In genomic region chr1:247447162-247447909, GRCh38 we compare ENCODE assay signal across 12 cellular contexts. TPM values are rescaled to one million over a fixed set of nuclear protein-coding genes. Genes with fewer than 3 reads are reported as not detected.
A peak's percentile ranks its signal among the peaks of the same experiment; 100 is the strongest.
DNase-seq lines count a peak whose midpoint lies in the region; TF ChIP-seq lines count a peak whose summit lies in the region.
"Had no signal": no experiment of that assay in that cellular context is flagged by ENCODE, and none has a peak within 500 bp of the region (broad histone marks: within the 10 kb centered on the region; RNA-seq: fewer than 3 reads in every experiment).

No MANE protein-coding gene starts in this region.

- H3K4me1 ChIP-seq in ES-I3 (ENCODE audit: insufficient read depth, low read length) (no peaks in the 10 kb centered on the region), adipocyte (ENCODE audit: control insufficient read depth, insufficient read depth, low read length) (peaks cover 4% of the 10 kb centered on the region), uterus (no peaks in the 10 kb centered on the region)
- H3K4me1 ChIP-seq: SJSA1 had no signal

- no peak for DNase-seq in adipocyte (ENCODE audit: low read depth)
- DNase-seq in immature natural killer cell, result no peak
- DNase-seq in retinal pigment epithelial cell (ENCODE audit: low read depth), result no peak
- no peak for DNase-seq in uterus
- no peak for DNase-seq in NCI-H1417 treated with DMSO at 0.1 percent for 48 hours (lab: John Stamatoyannopoulos, UW)
- DNase-seq in activated CD8-positive, alpha-beta memory T cell treated with anti-CD3 and anti-CD28 coated beads for 24 hours, result no peak
- DNase-seq in anterior cingulate cortex (lab: John Stamatoyannopoulos, UW), result no peak
- DNase-seq: amniotic stem cell had no signal

- H3K36me3 ChIP-seq in ES-I3 (ENCODE audit: insufficient read depth, low read length) (no peaks in the 10 kb centered on the region), adipocyte (ENCODE audit: control insufficient read depth, insufficient read depth, low read length, severe bottlenecking) (no peaks in the 10 kb centered on the region), uterus (no peaks in the 10 kb centered on the region)
- H3K36me3 ChIP-seq: SJSA1 had no signal

- H3K27ac Mint-ChIP-seq in immature natural killer cell, result peak overlapping the region in 2 of 6 donors; percentile 1 to 34
- H3K27ac Mint-ChIP-seq: CD4-positive, alpha-beta T cell had no signal

- H3K9me3 ChIP-seq in ES-I3 (ENCODE audit: control insufficient read depth, insufficient read depth, low read length), result no peaks in the 10 kb centered on the region
- H3K9me3 ChIP-seq in adipocyte (ENCODE audit: control insufficient read depth, low read length), result no peaks in the 10 kb centered on the region
- no peaks in the 10 kb centered on the region for H3K9me3 ChIP-seq in uterus
- H3K9me3 ChIP-seq: SJSA1 had no signal

- peaks cover 14 to 23% (median 16%) of the 10 kb centered on the region in 3 donors for H3K36me3 Mint-ChIP-seq in immature natural killer cell

- H3K27me3 ChIP-seq in adipocyte (replicated peaks; ENCODE audit: control insufficient read depth, insufficient read depth, low read length) (peaks cover 6% of the 10 kb centered on the region), uterus (no peaks in the 10 kb centered on the region)
- H3K27me3 ChIP-seq: SJSA1 had no signal

- no peak for TF ChIP-seq POLR2A in uterus (IDR thresholded peaks at IDR 0.05)

- peaks cover 1 to 9% of the 10 kb centered on the region in 2 donors for H3K4me1 Mint-ChIP-seq in immature natural killer cell

- peak overlapping the region in 4 of 5 donors; percentile 68 to 75 (median 70) for H3K4me3 Mint-ChIP-seq in immature natural killer cell
- H3K4me3 Mint-ChIP-seq: CD4-positive, alpha-beta T cell had no signal

- intact Hi-C loops in uterus (cut with DNase I; ENCODE audit: low total_unique reads), result no loop called here

- H3K27ac ChIP-seq in uterus, result peak overlapping the region in 1 of 2 donors; percentile 62
- H3K27ac ChIP-seq: SJSA1 had no signal

- no peaks in the 10 kb centered on the region for H3K9me3 Mint-ChIP-seq in immature natural killer cell
- H3K9me3 Mint-ChIP-seq: CD4-positive, alpha-beta T cell had no signal

- H3K4me3 ChIP-seq in adipocyte (ENCODE audit: low read length), result peak overlapping the region; percentile 84
- H3K4me3 ChIP-seq in retinal pigment epithelial cell (ENCODE audit: low read length), result peak overlapping the region; percentile 58
- H3K4me3 ChIP-seq in uterus, result peak overlapping the region in 1 of 2 donors; percentile 42
- H3K4me3 ChIP-seq: GM12878, SJSA1 had no signal

- H3K27me3 Mint-ChIP-seq in immature natural killer cell (ENCODE audit: low read depth in 3 of 3), result peaks cover 2 to 9% (median 2%) of the 10 kb centered on the region in 3 donors
- H3K27me3 Mint-ChIP-seq: CD4-positive, alpha-beta T cell had no signal

- H3K9ac ChIP-seq in ES-I3 (ENCODE audit: low read depth, low read length), result peak overlapping the region; percentile 56
- peak overlapping the region; percentile 84 for H3K9ac ChIP-seq in adipocyte (ENCODE audit: low read length)

- TF ChIP-seq CTCF in retinal pigment epithelial cell (conservative IDR thresholded peaks at IDR 0.05; ENCODE audit: low read depth, low read length) (no peak), uterus (IDR thresholded peaks at IDR 0.05) (no peak)

RNA-seq across cellular contexts. Expression of gene OR2B11, which starts 10.6 kb away (rescaled TPM):
- not detected for polyA plus RNA-seq in immature natural killer cell
- total RNA-seq in uterus, result not detected
- total RNA-seq: CD4-positive, alpha-beta T cell; GM12878; SJSA1 had no signal

RNA-seq across cellular contexts. Expression of gene NLRP3, which starts 31.4 kb away (rescaled TPM):
- polyA plus RNA-seq in immature natural killer cell, result 1 to 10 TPM in 2 of 3 donors, not detected in 1; 1.0 to 1.5 TPM
- 1 to 10 TPM in 2 of 4 donors, under 1 TPM in 2; 0.26 to 2.8 (median 0.86) TPM for total RNA-seq in uterus
